In genomic region chr5:143828710-143829109, GRCh38 we compare ENCODE assay signal across 1 cellular context.
A peak's percentile ranks its signal among the peaks of the same experiment; 100 is the strongest.
TF ChIP-seq lines count a peak whose summit lies in the region.

No MANE protein-coding gene starts in this region.

TF ChIP-seq in GM12878, 131 proteins besides CTCF, POLR2A, EP300 and RAD21:
- TF ChIP-seq HSF1 (IDR thresholded peaks at IDR 0.05; ENCODE audit: low read depth, low read length) (no peak), FOS (IDR thresholded peaks at IDR 0.05; ENCODE audit: borderline replicate concordance, extremely low read depth, insufficient read length) (no peak), CREM (IDR thresholded peaks at IDR 0.05; ENCODE audit: low read depth) (no peak), DPF2 (IDR thresholded peaks at IDR 0.05) (peak; percentile 70; the same call in 1 of the 2 replicates), EZH2 (IDR thresholded peaks at IDR 0.05; ENCODE audit: borderline replicate concordance, control insufficient read depth, low read depth, low read length) (no peak), MLLT1 (IDR thresholded peaks at IDR 0.05) (peak; percentile 77), ATF2 (IDR thresholded peaks at IDR 0.05; ENCODE audit: low read length) (no peak), NBN (IDR thresholded peaks at IDR 0.05) (0 out of 2 replicates have a peak, but pooled peaks have one; percentile 19)
